ENCODE assay signal across 19 cellular contexts in the genomic region with DNA sequence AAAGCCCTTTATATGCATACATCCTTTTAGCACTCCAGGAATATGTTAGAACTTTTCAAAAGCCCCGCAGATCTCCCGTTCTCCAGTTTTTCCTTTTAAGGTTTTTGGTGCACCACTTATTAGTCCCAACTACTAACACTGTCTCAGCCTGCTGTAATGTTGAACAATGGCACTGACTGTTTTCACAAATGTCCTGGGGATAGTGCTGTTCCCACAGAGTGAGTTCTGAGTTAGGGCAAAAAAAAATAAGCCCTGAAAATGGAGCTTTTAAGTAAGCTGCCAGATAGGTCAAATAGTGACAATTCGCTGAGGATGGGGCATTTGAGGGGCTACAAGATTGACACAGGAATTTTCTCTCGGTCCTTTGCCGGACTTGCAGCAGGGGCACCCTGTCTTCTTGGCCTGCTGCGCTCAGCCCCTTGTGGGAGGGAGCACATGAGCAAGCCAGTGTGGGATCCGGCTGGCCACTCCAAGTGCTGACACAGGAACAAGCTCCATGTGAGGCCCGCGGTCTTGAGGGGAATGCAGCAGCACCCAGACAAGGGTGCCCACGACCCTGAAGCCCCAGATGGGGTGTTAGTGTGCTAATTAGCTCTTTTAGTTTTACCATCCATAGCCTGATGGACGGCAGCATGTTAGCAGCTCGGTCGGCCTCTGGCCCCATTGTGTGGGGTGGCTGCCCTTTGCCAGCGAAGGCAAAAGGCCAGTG.
DNase-seq lines count a peak whose midpoint lies in the region; ATAC-seq and TF ChIP-seq lines count a peak whose summit lies in the region.
"Had no signal": no experiment of that assay in that cellular context is flagged by ENCODE, and none has a peak within 500 bp of the region (broad histone marks: within the 10 kb centered on the region; RNA-seq: fewer than 3 reads in every experiment).

No MANE protein-coding gene starts in this region.

- H3K27ac ChIP-seq in temporal lobe (ENCODE audit: low read depth, low read length) (peak overlapping the region; percentile 39), gastrocnemius medialis (no peak overlapping the region)
- H3K27ac ChIP-seq: brain microvascular endothelial cell, WERI-Rb-1 had no signal

- H3K27ac Mint-ChIP-seq in WTC11: peak overlapping the region; percentile 90
- H3K27ac Mint-ChIP-seq: activated CD8-positive, alpha-beta memory T cell treated with anti-CD3 and anti-CD28 coated beads, Interleukin-2, amount 10 ng/mL, durations not matched to agents 7 days and 5 days; naive B cell; T-cell had no signal

- no peak for TF ChIP-seq POLR2A in gastrocnemius medialis (IDR thresholded peaks at IDR 0.05)

- H3K4me3 Mint-ChIP-seq in WTC11: peak overlapping the region; percentile 44; the same call in 1 of the 2 replicates
- H3K4me3 Mint-ChIP-seq: activated CD8-positive, alpha-beta memory T cell treated with anti-CD3 and anti-CD28 coated beads, Interleukin-2, amount 10 ng/mL, durations not matched to agents 7 days and 5 days; naive B cell; T-cell had no signal

- no peaks in the 10 kb centered on the region for H3K27me3 ChIP-seq in gastrocnemius medialis
- H3K27me3 ChIP-seq: brain microvascular endothelial cell had no signal

- H3K36me3 ChIP-seq in gastrocnemius medialis: peaks cover 0 to 19% of the 10 kb centered on the region in 2 donors
- H3K36me3 ChIP-seq: brain microvascular endothelial cell, WERI-Rb-1 had no signal

- CTCF ChIA-PET in WTC11 (lab: Charles Lee): interaction anchor here (1.1 kb wide), 1 partner anchor 33 kb away, joined by 3 read pairs; no protein-coding TSS in a partner anchor

- in situ Hi-C loops in gastrocnemius medialis (cut with MboI; ENCODE audit: low sequenced_read_pairs in 4 of 4): no loop called here

- H3K27me3 Mint-ChIP-seq in WTC11 (ENCODE audit: low read depth): no peaks in the 10 kb centered on the region
- H3K27me3 Mint-ChIP-seq: activated CD8-positive, alpha-beta memory T cell treated with anti-CD3 and anti-CD28 coated beads, Interleukin-2, amount 10 ng/mL, durations not matched to agents 7 days and 5 days; naive B cell; T-cell had no signal

- peaks cover 15% of the 10 kb centered on the region for H3K9me3 Mint-ChIP-seq in WTC11

- ATAC-seq in WTC11 (peak; percentile 42), Right ventricle myocardium superior (ENCODE audit: poor library complexity) (peak; percentile 29), gastrocnemius medialis (no peak), HG03571 (IDR thresholded peaks at IDR 0.05; ENCODE audit: unreplicated experiment) (no peak)
- ATAC-seq: activated CD8-positive, alpha-beta memory T cell treated with anti-CD3 and anti-CD28 coated beads, Interleukin-2, amount 10 ng/mL, durations not matched to agents 7 days and 5 days; T-cell had no signal

- intact Hi-C loops in Right ventricle myocardium superior (cut with DNase I) (no loop called here), gastrocnemius medialis (cut with DNase I; ENCODE audit: low total_unique reads) (no loop called here)

- no peak overlapping the region for H3K4me3 ChIP-seq in gastrocnemius medialis

- no peaks in the 10 kb centered on the region for H3K9me3 ChIP-seq in gastrocnemius medialis

- H3K36me3 Mint-ChIP-seq in WTC11: peaks cover 23% of the 10 kb centered on the region

- POLR2A ChIA-PET in WTC11 (lab: Charles Lee): no interaction called here

- H3K4me1 Mint-ChIP-seq in WTC11: peaks cover 76% of the 10 kb centered on the region
- H3K4me1 Mint-ChIP-seq: activated CD8-positive, alpha-beta memory T cell treated with anti-CD3 and anti-CD28 coated beads, Interleukin-2, amount 10 ng/mL, durations not matched to agents 7 days and 5 days; naive B cell; T-cell had no signal

- DNase-seq in WTC11 (ENCODE audit: low spot score): peak; percentile 29
- peak; percentile 50 for DNase-seq in Right ventricle myocardium superior
- peak; percentile 74 for DNase-seq in midbrain (lab: John Stamatoyannopoulos, UW)
- no peak for DNase-seq in CD1c-positive myeloid dendritic cell (ENCODE audit: extremely low spot score)
- DNase-seq in gastrocnemius medialis: no peak
- DNase-seq: activated CD8-positive, alpha-beta memory T cell treated with anti-CD3 and anti-CD28 coated beads, Interleukin-2, amount 10 ng/mL, durations not matched to agents 7 days and 5 days; AML-193; brain microvascular endothelial cell; DMS 273 treated with DMSO at 0.1 percent for 48 hours; Kasumi-1; kidney; naive B cell; NCI-H146; NCI-H510A; stimulated activated CD4-positive, alpha-beta T cell treated with anti-CD3 and anti-CD28 coated beads, Interleukin-4, amount 100 ng/mL, for 24 hours; T-cell; WERI-Rb-1 had no signal

- TF ChIP-seq CTCF in WTC11 (IDR thresholded peaks at IDR 0.05) (no peak), gastrocnemius medialis (IDR thresholded peaks at IDR 0.05 in 4 of 5, conservative IDR thresholded peaks at IDR 0.05 in 1 of 5) (no peak)

- H3K4me1 ChIP-seq in gastrocnemius medialis: no peaks in the 10 kb centered on the region

TF ChIP-seq in WTC11, 78 proteins besides CTCF, POLR2A, EP300 and RAD21:
- TF ChIP-seq NR1H2 (CRISPR knock-in tag; IDR thresholded peaks at IDR 0.05) (no peak), NFYB (CRISPR knock-in tag; conservative IDR thresholded peaks at IDR 0.05; ENCODE audit: low read depth) (no peak), ATF1 (CRISPR knock-in tag; IDR thresholded peaks at IDR 0.05) (no peak), HMGA2 (CRISPR knock-in tag; IDR thresholded peaks at IDR 0.05) (no peak)
- TF ChIP-seq, protein P1, sequence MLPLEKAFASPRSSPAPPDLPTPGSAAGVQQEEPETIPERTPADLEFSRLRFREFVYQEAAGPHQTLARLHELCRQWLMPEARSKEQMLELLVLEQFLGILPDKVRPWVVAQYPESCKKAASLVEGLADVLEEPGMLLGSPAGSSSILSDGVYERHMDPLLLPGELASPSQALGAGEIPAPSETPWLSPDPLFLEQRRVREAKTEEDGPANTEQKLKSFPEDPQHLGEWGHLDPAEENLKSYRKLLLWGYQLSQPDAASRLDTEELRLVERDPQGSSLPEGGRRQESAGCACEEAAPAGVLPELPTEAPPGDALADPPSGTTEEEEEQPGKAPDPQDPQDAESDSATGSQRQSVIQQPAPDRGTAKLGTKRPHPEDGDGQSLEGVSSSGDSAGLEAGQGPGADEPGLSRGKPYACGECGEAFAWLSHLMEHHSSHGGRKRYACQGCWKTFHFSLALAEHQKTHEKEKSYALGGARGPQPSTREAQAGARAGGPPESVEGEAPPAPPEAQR (CRISPR knock-in tag; IDR thresholded peaks at IDR 0.05): no peak
- TF ChIP-seq, protein P2, sequence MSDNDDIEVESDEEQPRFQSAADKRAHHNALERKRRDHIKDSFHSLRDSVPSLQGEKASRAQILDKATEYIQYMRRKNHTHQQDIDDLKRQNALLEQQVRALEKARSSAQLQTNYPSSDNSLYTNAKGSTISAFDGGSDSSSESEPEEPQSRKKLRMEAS (CRISPR knock-in tag; IDR thresholded peaks at IDR 0.05): peak; percentile 48; the same call in 1 of the 2 replicates
- TF ChIP-seq, protein P3, sequence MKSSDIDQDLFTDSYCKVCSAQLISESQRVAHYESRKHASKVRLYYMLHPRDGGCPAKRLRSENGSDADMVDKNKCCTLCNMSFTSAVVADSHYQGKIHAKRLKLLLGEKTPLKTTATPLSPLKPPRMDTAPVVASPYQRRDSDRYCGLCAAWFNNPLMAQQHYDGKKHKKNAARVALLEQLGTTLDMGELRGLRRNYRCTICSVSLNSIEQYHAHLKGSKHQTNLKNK (CRISPR knock-in tag; IDR thresholded peaks at IDR 0.05): no peak

Comparison
In these comparisons a context has a peak if more than half of its experiments do, and no peak if none do; other contexts are left out.
1. ATAC-seq: peak in WTC11 (single experiment) and Right ventricle myocardium superior (single experiment); none in gastrocnemius medialis (0 of 2) and HG03571 (single experiment).
2. DNase-seq: peak in WTC11 (single experiment), Right ventricle myocardium superior (single experiment) and midbrain (single experiment); none in CD1c-positive myeloid dendritic cell (single experiment) and gastrocnemius medialis (0 of 2).